11 cellular contexts compared by ENCODE assay signal in genomic region chr3:10707089-10707983, GRCh38.
DNase-seq lines count a peak whose midpoint lies in the region; ATAC-seq, FAIRE-seq and TF ChIP-seq lines count a peak whose summit lies in the region.
"Had no signal": no experiment of that assay in that cellular context is flagged by ENCODE, and none has a peak within 500 bp of the region (broad histone marks: within the 10 kb centered on the region; RNA-seq: fewer than 3 reads in every experiment).

No MANE protein-coding gene starts in this region.

- H3K36me3 Mint-ChIP-seq in activated T-helper 1 cell treated with anti-CD3 and anti-CD28 coated beads, Interleukin-12 subunit alpha, Interleukin-12 subunit beta, Interleukin-2, Interleukin-4 antibody, amounts not matched to agents 30 ng/mL and 10 ng/mL and 1 ng/mL, durations not matched to agents 14 hours and 24 hours and 36 hours (ENCODE audit: low read depth), result peaks cover 1% of the 10 kb centered on the region

- POLR2A ChIA-PET in PC-3 (lab: Charles Lee; ENCODE audit: unreplicated experiment), result no interaction called here

- no peaks in the 10 kb centered on the region for H3F3A ChIP-seq in PC-3 (ENCODE audit: low read length, unreplicated experiment)

- TF ChIP-seq POLR2A in prostate gland (IDR thresholded peaks at IDR 0.05), result no peak

- H3K27me3 Mint-ChIP-seq in activated T-helper 1 cell treated with anti-CD3 and anti-CD28 coated beads, Interleukin-12 subunit alpha, Interleukin-12 subunit beta, Interleukin-2, Interleukin-4 antibody, amounts not matched to agents 30 ng/mL and 10 ng/mL and 1 ng/mL, durations not matched to agents 14 hours and 24 hours and 36 hours (ENCODE audit: insufficient read depth), result peaks cover 50% of the 10 kb centered on the region

- no peaks in the 10 kb centered on the region for H3K36me3 ChIP-seq in PC-3 (ENCODE audit: low read depth, low read length)
- H3K36me3 ChIP-seq in prostate gland, result no peaks in the 10 kb centered on the region

- BruUV-seq in PC-3 (replicated peaks; lab: Mats Ljungman, UMichigan), result no TSS peak

- no peak for FAIRE-seq in frontal cortex (lab: Jason Lieb, UNC)
- FAIRE-seq: bronchial epithelial cell had no signal

- H3K9me2 ChIP-seq in PC-3 (replicated peaks; ENCODE audit: low read length), result no peaks in the 10 kb centered on the region

- no peak overlapping the region for H2AFZ ChIP-seq in PC-3 (ENCODE audit: low read length)

- H3K4me1 Mint-ChIP-seq in activated T-helper 1 cell treated with anti-CD3 and anti-CD28 coated beads, Interleukin-12 subunit alpha, Interleukin-12 subunit beta, Interleukin-2, Interleukin-4 antibody, amounts not matched to agents 30 ng/mL and 10 ng/mL and 1 ng/mL, durations not matched to agents 14 hours and 24 hours and 36 hours (ENCODE audit: low read depth), result no peaks in the 10 kb centered on the region

- H3K27me3 ChIP-seq in PC-3 (ENCODE audit: low read length) (peaks cover 73% of the 10 kb centered on the region), prostate gland (replicated peaks; ENCODE audit: insufficient read depth) (peaks cover 27% of the 10 kb centered on the region)

- intact Hi-C loops in PC-3 (cut with micrococcal nuclease) (no loop called here), prostate gland (cut with DNase I) (no loop called here)
- intact Hi-C loops in activated T-helper 1 cell treated with anti-CD3 and anti-CD28 coated beads, Interleukin-12 subunit alpha, Interleukin-12 subunit beta, Interleukin-2, Interleukin-4 antibody, amounts not matched to agents 30 ng/mL and 10 ng/mL and 1 ng/mL, durations not matched to agents 14 hours and 24 hours and 36 hours (cut with micrococcal nuclease), result no loop called here

- H3K9ac ChIP-seq in PC-3 (ENCODE audit: low read length), result no peak overlapping the region

- no peaks in the 10 kb centered on the region for H3K9me3 ChIP-seq in PC-3 (ENCODE audit: low read length)
- no peaks in the 10 kb centered on the region for H3K9me3 ChIP-seq in prostate gland

- CTCF ChIA-PET in PC-3 (lab: Charles Lee), result no interaction called here

- no peaks in the 10 kb centered on the region for H3K79me2 ChIP-seq in PC-3 (ENCODE audit: low read length)

- no peak overlapping the region for H3K4me3 Mint-ChIP-seq in activated T-helper 1 cell treated with anti-CD3 and anti-CD28 coated beads, Interleukin-12 subunit alpha, Interleukin-12 subunit beta, Interleukin-2, Interleukin-4 antibody, amounts not matched to agents 30 ng/mL and 10 ng/mL and 1 ng/mL, durations not matched to agents 14 hours and 24 hours and 36 hours

- peak overlapping the region; percentile 51 for H3K4me2 ChIP-seq in PC-3 (ENCODE audit: low read length)

- ATAC-seq in PC-3 (no peak; the same call in 1 of the 2 replicates), GM19452 (IDR thresholded peaks at IDR 0.05; ENCODE audit: unreplicated experiment) (no peak), HG03565 (IDR thresholded peaks at IDR 0.05; ENCODE audit: unreplicated experiment) (no peak)

- H3K27ac ChIP-seq in PC-3 (ENCODE audit: low read length) (no peak overlapping the region), prostate gland (no peak overlapping the region)

- H3K27ac Mint-ChIP-seq in activated T-helper 1 cell treated with anti-CD3 and anti-CD28 coated beads, Interleukin-12 subunit alpha, Interleukin-12 subunit beta, Interleukin-2, Interleukin-4 antibody, amounts not matched to agents 30 ng/mL and 10 ng/mL and 1 ng/mL, durations not matched to agents 14 hours and 24 hours and 36 hours, result no peak overlapping the region

- DNase-seq in DMS 273 (lab: John Stamatoyannopoulos, UW; ENCODE audit: unreplicated experiment) (peak; percentile 60), DMS 273 treated with DMSO at 0.1 percent for 48 hours (lab: John Stamatoyannopoulos, UW) (no peak), PC-3 (no peak), frontal cortex (ENCODE audit: low spot score in 2 of 2) (peak; percentile 27 to 33), prostate gland (ENCODE audit: low spot score) (no peak)
- DNase-seq in activated T-helper 1 cell treated with anti-CD3 and anti-CD28 coated beads, Interleukin-12 subunit alpha, Interleukin-12 subunit beta, Interleukin-2, Interleukin-4 antibody, amounts not matched to agents 30 ng/mL and 10 ng/mL and 1 ng/mL, durations not matched to agents 14 hours and 24 hours and 36 hours (ENCODE audit: low spot score), result no peak
- DNase-seq: activated CD4-positive, alpha-beta T cell treated with anti-CD3 and anti-CD28 coated beads, Interleukin-2, amount 50 U/mL, for 4 hours; NCI-H1048 had no signal

- no peaks in the 10 kb centered on the region for H4K20me1 ChIP-seq in PC-3 (ENCODE audit: low read length)

- TF ChIP-seq CTCF in PC-3 (conservative IDR thresholded peaks at IDR 0.05; ENCODE audit: low read depth, low read length) (no peak), prostate gland (IDR thresholded peaks at IDR 0.05) (no peak)

- H3K4me3 ChIP-seq in PC-3 (ENCODE audit: low read length) (no peak overlapping the region), prostate gland (peak overlapping the region; percentile 13 to 20)

- no peaks in the 10 kb centered on the region for H3K9me3 Mint-ChIP-seq in activated T-helper 1 cell treated with anti-CD3 and anti-CD28 coated beads, Interleukin-12 subunit alpha, Interleukin-12 subunit beta, Interleukin-2, Interleukin-4 antibody, amounts not matched to agents 30 ng/mL and 10 ng/mL and 1 ng/mL, durations not matched to agents 14 hours and 24 hours and 36 hours

- no peaks in the 10 kb centered on the region for H3K4me1 ChIP-seq in PC-3 (ENCODE audit: insufficient read depth, low read length)
- peaks cover 3% of the 10 kb centered on the region for H3K4me1 ChIP-seq in prostate gland (replicated peaks)

- WGBS in prostate gland, result 5% methylated on average over 46 of the region's 68 CpGs

Comparison
In these comparisons a context has a peak if more than half of its experiments do, and no peak if none do; other contexts are left out.
1. DNase-seq: peak in DMS 273 (single experiment) and frontal cortex (2 of 2); none in DMS 273 treated with DMSO at 0.1 percent for 48 hours (single experiment), PC-3 (single experiment), prostate gland (single experiment) and activated T-helper 1 cell treated with anti-CD3 and anti-CD28 coated beads, Interleukin-12 subunit alpha, Interleukin-12 subunit beta, Interleukin-2, Interleukin-4 antibody, amounts not matched to agents 30 ng/mL and 10 ng/mL and 1 ng/mL, durations not matched to agents 14 hours and 24 hours and 36 hours (single experiment).